In the genomic region with DNA sequence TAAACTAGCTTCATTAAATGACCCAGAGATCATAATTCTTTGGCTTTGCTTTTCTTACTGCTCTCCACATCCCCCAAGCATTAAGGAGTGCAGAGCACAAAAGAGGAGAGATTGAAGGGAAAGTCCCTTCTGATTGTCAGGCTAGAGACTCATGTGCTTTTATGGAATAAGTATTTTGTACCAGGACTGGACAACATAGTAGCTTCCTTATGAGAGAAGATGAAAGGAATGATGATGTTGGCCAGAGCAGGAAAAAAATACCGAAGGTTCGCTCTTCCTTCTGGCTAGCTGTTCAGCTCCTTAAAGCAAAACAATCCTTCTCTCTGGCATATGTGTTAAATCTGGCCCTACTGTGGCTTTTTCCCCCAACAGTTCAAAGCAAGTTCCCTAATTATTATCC, we compare ENCODE assay signal across 27 cellular contexts. TPM values are rescaled to one million over a fixed set of nuclear protein-coding genes. Genes with fewer than 3 reads are reported as not detected.
DNase-seq lines count a peak whose midpoint lies in the region; ATAC-seq, FAIRE-seq and TF ChIP-seq lines count a peak whose summit lies in the region.
"Had no signal": no experiment of that assay in that cellular context is flagged by ENCODE, and none has a peak within 500 bp of the region (broad histone marks: within the 10 kb centered on the region; RNA-seq: fewer than 3 reads in every experiment).

No MANE protein-coding gene starts in this region.

- ATAC-seq in RWPE2 (ENCODE audit: low read depth), result no peak
- no peak for ATAC-seq in pancreas
- ATAC-seq: GM12878, K562 had no signal

- H3K27me3 ChIP-seq in RWPE2 (ENCODE audit: insufficient read depth, poor library complexity, severe bottlenecking) (no peaks in the 10 kb centered on the region), pancreas (no peaks in the 10 kb centered on the region)
- H3K27me3 ChIP-seq: BLaER1 treated with 17β-estradiol and CSF1 and Interleukin-3, amounts not matched to agents 10 nM and 100 nM; SJSA1 had no signal

- H3K27me3 Mint-ChIP-seq in type B pancreatic cell, result no peaks in the 10 kb centered on the region
- no peaks in the 10 kb centered on the region for H3K27me3 Mint-ChIP-seq in CD14-positive monocyte (ENCODE audit: low read depth in 3 of 3)

- 63 to 69% methylated on average over 2 of the region's 2 CpGs for WGBS in pancreas, 2 donors

- no peak overlapping the region for H3K4me3 ChIP-seq in RWPE2 (ENCODE audit: severe bottlenecking)
- no peak overlapping the region for H3K4me3 ChIP-seq in fibroblast of mammary gland (ENCODE audit: control insufficient read depth, low read depth, low read length)
- H3K4me3 ChIP-seq in pancreas, result no peak overlapping the region
- H3K4me3 ChIP-seq: BLaER1 treated with 17β-estradiol and CSF1 and Interleukin-3, amounts not matched to agents 10 nM and 100 nM; GM12878; K562; SJSA1 had no signal

- H3K4me1 Mint-ChIP-seq in type B pancreatic cell (ENCODE audit: unreplicated experiment) (no peaks in the 10 kb centered on the region), CD14-positive monocyte (peaks cover 2% of the 10 kb centered on the region)

- H3K9me3 ChIP-seq in RWPE2 (ENCODE audit: severe bottlenecking) (no peaks in the 10 kb centered on the region), pancreas (no peaks in the 10 kb centered on the region)

- peak; percentile 17 for FAIRE-seq in pancreas (lab: Jason Lieb, UNC)
- FAIRE-seq: A204.1, GM12878, H1, K562 had no signal

- H3K36me3 ChIP-seq in RWPE2 (ENCODE audit: low read depth) (no peaks in the 10 kb centered on the region), pancreas (no peaks in the 10 kb centered on the region)
- H3K36me3 ChIP-seq: SJSA1 had no signal

- DNase-seq in RWPE2 (ENCODE audit: low spot score), result no peak
- peak; percentile 10 for DNase-seq in fibroblast of mammary gland (ENCODE audit: low read depth)
- DNase-seq in pancreas, result no peak
- DNase-seq in type B pancreatic cell (ENCODE audit: extremely low spot score, unreplicated experiment), result no peak
- no peak for DNase-seq in ureter (ENCODE audit: low spot score)
- no peak for DNase-seq in CD14-positive monocyte (ENCODE audit: low spot score)
- DNase-seq in DMS153 treated with DMSO at 0.1 percent for 48 hours (lab: John Stamatoyannopoulos, UW; ENCODE audit: unreplicated experiment), result no peak
- no peak for DNase-seq in GOT3 (lab: John Stamatoyannopoulos, UW)
- DNase-seq: CD4-positive, alpha-beta memory T cell; COR-L47; EL; GDM1; HCEC 1CT; Kasumi-1; NCI-H1105; NCI-H146; NCI-H1930; NCI-H2107; NCI-H524; NCI-H774; Right ventricle myocardium superior had no signal

- intact Hi-C loops in pancreas (cut with DNase I) (no loop called here), CD14-positive monocyte (cut with micrococcal nuclease) (no loop called here)

- H3K4me3 Mint-ChIP-seq in type B pancreatic cell, result no peak overlapping the region
- no peak overlapping the region for H3K4me3 Mint-ChIP-seq in CD14-positive monocyte
- H3K4me3 Mint-ChIP-seq: CD4-positive, alpha-beta memory T cell had no signal

- TF ChIP-seq CTCF in RWPE2 (IDR thresholded peaks at IDR 0.05; ENCODE audit: poor library complexity, severe bottlenecking), result no peak
- TF ChIP-seq CTCF in fibroblast of mammary gland (conservative IDR thresholded peaks at IDR 0.05; ENCODE audit: control insufficient read depth, insufficient read depth, low read depth, low read length), result no peak
- TF ChIP-seq CTCF in pancreas (IDR thresholded peaks at IDR 0.05), result no peak
- TF ChIP-seq CTCF in type B pancreatic cell (conservative IDR thresholded peaks at IDR 0.05), result no peak
- TF ChIP-seq CTCF in CD14-positive monocyte (IDR thresholded peaks at IDR 0.05), result no peak

- H3K27ac Mint-ChIP-seq in type B pancreatic cell, result peak overlapping the region; percentile 77
- no peak overlapping the region for H3K27ac Mint-ChIP-seq in CD14-positive monocyte

- peaks cover 20% of the 10 kb centered on the region for H3K4me1 ChIP-seq in RWPE2 (ENCODE audit: insufficient read depth, poor library complexity, severe bottlenecking)
- no peaks in the 10 kb centered on the region for H3K4me1 ChIP-seq in pancreas

- H3K36me3 Mint-ChIP-seq in type B pancreatic cell (no peaks in the 10 kb centered on the region), CD14-positive monocyte (no peaks in the 10 kb centered on the region)

- peaks cover 15% of the 10 kb centered on the region for H3K9me3 Mint-ChIP-seq in type B pancreatic cell
- peaks cover 28 to 49% (median 36%) of the 10 kb centered on the region in 7 donors for H3K9me3 Mint-ChIP-seq in CD14-positive monocyte

- H3K27ac ChIP-seq in RWPE2 (ENCODE audit: poor library complexity, severe bottlenecking), result peak overlapping the region; percentile 11
- no peak overlapping the region for H3K27ac ChIP-seq in pancreas
- H3K27ac ChIP-seq: BLaER1 treated with 17β-estradiol and CSF1 and Interleukin-3, amounts not matched to agents 10 nM and 100 nM; SJSA1 had no signal

RNA-seq across cellular contexts. Expression of a gene that starts 53.1 kb away (rescaled TPM):
- total RNA-seq in pancreas (1 to 10 TPM in 4 of 6 donors, under 1 TPM in 2; 0.43 to 9.9 (median 2.5) TPM), type B pancreatic cell (ENCODE audit: low replicate concordance) (42.1 and 136 TPM in 2 replicates), ureter (24.1 TPM)
- polyA plus RNA-seq in pancreas (10 to 100 TPM in 1 of 2 donors, 1 to 10 TPM in 1; 6.0 to 29.3 TPM), CD14-positive monocyte (1 to 10 TPM in 1 of 2 donors, under 1 TPM in 1; 0.39 to 1.3 TPM)
- total RNA-seq: H1 had no signal
- polyA plus RNA-seq: H1, K562 had no signal
